Comparison of ENCODE assay signal across 9 cellular contexts in genomic region chr20:10476319-10476724, GRCh38.
DNase-seq lines count a peak whose midpoint lies in the region; ATAC-seq and TF ChIP-seq lines count a peak whose summit lies in the region.
"Had no signal": no experiment of that assay in that cellular context is flagged by ENCODE, and none has a peak within 500 bp of the region (broad histone marks: within the 10 kb centered on the region; RNA-seq: fewer than 3 reads in every experiment).

No MANE protein-coding gene starts in this region.

- peak; percentile 46 for DNase-seq in ELR (ENCODE audit: low read depth)
- DNase-seq in GM20000 (ENCODE audit: low spot score): peak; percentile 39
- no peak for DNase-seq in DMS114 treated with DMSO at 0.1 percent for 48 hours (lab: John Stamatoyannopoulos, UW; ENCODE audit: unreplicated experiment)
- DNase-seq in RWPE1 (ENCODE audit: low spot score): no peak
- no peak for DNase-seq in superior temporal gyrus (ENCODE audit: extremely low spot score)
- no peak for DNase-seq in COR-L47 (lab: John Stamatoyannopoulos, UW)
- DNase-seq: left cardiac atrium had no signal

- H3K27ac Mint-ChIP-seq in dendritic cell treated with granulocyte-macrophage colony-stimulating factor and Interleukin-4, amounts not matched to agents 40 ng/mL and 50 ng/mL, for 4 days: peak overlapping the region; percentile 86

- POLR2A ChIA-PET in RWPE1 (lab: Yijun Ruan, JAX; ENCODE audit: low non-redundant PET): no interaction called here

- H3K27ac ChIP-seq in RWPE1: no peak overlapping the region

- intact Hi-C loops in dendritic cell treated with granulocyte-macrophage colony-stimulating factor and Interleukin-4, amounts not matched to agents 40 ng/mL and 50 ng/mL, for 4 days (cut with micrococcal nuclease): loop anchor here (2.0 kb wide), 1 partner anchor 42 kb away; the partner anchor contains the start of genes MKKS and SLX4IP

- no peaks in the 10 kb centered on the region for H3K27me3 Mint-ChIP-seq in dendritic cell treated with granulocyte-macrophage colony-stimulating factor and Interleukin-4, amounts not matched to agents 40 ng/mL and 50 ng/mL, for 4 days

- peaks cover 36% of the 10 kb centered on the region for H3K4me1 Mint-ChIP-seq in dendritic cell treated with granulocyte-macrophage colony-stimulating factor and Interleukin-4, amounts not matched to agents 40 ng/mL and 50 ng/mL, for 4 days (ENCODE audit: low read depth)

- H3K9me3 Mint-ChIP-seq in dendritic cell treated with granulocyte-macrophage colony-stimulating factor and Interleukin-4, amounts not matched to agents 40 ng/mL and 50 ng/mL, for 4 days: no peaks in the 10 kb centered on the region

- H3K4me3 Mint-ChIP-seq in dendritic cell treated with granulocyte-macrophage colony-stimulating factor and Interleukin-4, amounts not matched to agents 40 ng/mL and 50 ng/mL, for 4 days: no peak overlapping the region

- ATAC-seq in HG03378 (IDR thresholded peaks at IDR 0.05; ENCODE audit: unreplicated experiment): peak; percentile 80

- TF ChIP-seq CTCF in GM20000 (IDR thresholded peaks at IDR 0.05; ENCODE audit: extremely low read depth, missing control alignments) (peak; percentile 30), RWPE1 (conservative IDR thresholded peaks at IDR 0.05; ENCODE audit: low read depth) (no peak)

- CTCF ChIA-PET in RWPE1 (lab: Yijun Ruan, JAX): no interaction called here

- H3K36me3 Mint-ChIP-seq in dendritic cell treated with granulocyte-macrophage colony-stimulating factor and Interleukin-4, amounts not matched to agents 40 ng/mL and 50 ng/mL, for 4 days (ENCODE audit: low read depth): peaks cover 8% of the 10 kb centered on the region

Comparison
In these comparisons a context has a peak if more than half of its experiments do, and no peak if none do; other contexts are left out.
1. DNase-seq: peak in ELR (single experiment) and GM20000 (single experiment); none in DMS114 treated with DMSO at 0.1 percent for 48 hours (single experiment), RWPE1 (single experiment), superior temporal gyrus (single experiment) and COR-L47 (single experiment).